ENCODE assay signal across 6 cellular contexts in the genomic region with DNA sequence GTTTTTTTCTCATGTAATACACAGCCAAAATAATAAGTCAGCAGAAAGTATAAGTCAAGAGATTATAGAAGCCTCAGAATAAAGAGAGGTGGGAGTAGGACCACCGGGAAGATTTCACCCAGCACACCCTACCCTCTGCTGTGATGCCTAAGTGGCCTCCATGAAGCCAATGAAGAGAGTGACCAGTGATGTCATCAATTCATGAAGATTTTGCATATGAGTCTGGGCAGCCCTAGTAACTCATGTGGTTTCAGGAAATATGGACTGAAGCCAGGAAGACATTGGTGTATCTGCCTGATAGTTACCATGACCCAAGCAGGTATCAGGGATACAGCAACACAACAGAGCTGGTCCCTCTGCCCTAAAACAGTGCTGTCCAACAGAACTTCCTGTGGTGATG.
"Had no signal": no experiment of that assay in that cellular context is flagged by ENCODE, and none has a peak within 500 bp of the region (broad histone marks: within the 10 kb centered on the region; RNA-seq: fewer than 3 reads in every experiment).

No MANE protein-coding gene starts in this region.

- DNase-seq: GM23248, GOT3, H9, HCEC 1CT, IMR-90 had no signal

- H3K9me3 Mint-ChIP-seq: H9 had no signal

- ATAC-seq: K562 had no signal

- H3K27ac ChIP-seq: GM23248 had no signal

- H3K4me3 Mint-ChIP-seq: H9 had no signal

- FAIRE-seq: K562 had no signal

- H3K4me3 ChIP-seq: GM23248, K562 had no signal
